ENCODE assay signal across 22 cellular contexts in the genomic region with DNA sequence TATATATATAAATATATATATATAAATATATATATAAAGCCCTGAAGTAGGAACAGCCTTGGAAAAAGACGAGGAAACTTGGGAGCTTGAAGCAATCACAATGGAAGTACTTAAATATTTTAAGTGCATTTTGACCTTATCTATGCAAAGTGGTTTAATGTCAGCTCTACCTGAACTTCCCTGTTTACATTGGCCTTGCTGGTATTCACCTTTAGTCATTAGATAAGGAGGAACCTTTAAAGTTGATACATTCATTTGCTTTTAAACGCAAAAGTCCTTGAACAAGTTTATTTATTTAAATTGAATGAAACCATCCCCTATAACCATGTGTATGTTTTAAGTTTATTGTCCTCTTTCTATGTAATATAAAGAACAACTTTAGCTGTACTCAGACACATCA.
"Had no signal": no experiment of that assay in that cellular context is flagged by ENCODE, and none has a peak within 500 bp of the region (broad histone marks: within the 10 kb centered on the region; RNA-seq: fewer than 3 reads in every experiment).

No MANE protein-coding gene starts in this region.

- H3K27ac Mint-ChIP-seq: IgD-negative memory B cell, T-cell had no signal

- FAIRE-seq: K562 had no signal

- H3K9ac ChIP-seq: SK-N-SH had no signal

- H3K27me3 Mint-ChIP-seq: IgD-negative memory B cell, T-cell had no signal

- H3K27ac ChIP-seq: RWPE1 had no signal

- DNase-seq: MG63, NCI-H1092 treated with DMSO at 0.1 percent for 48 hours, NCI-H1417, NCI-H1436 treated with DMSO at 0.1 percent for 48 hours, NCI-H1694, NCI-H187 treated with DMSO at 0.1 percent for 48 hours, NCI-H2029 treated with DMSO at 0.1 percent for 48 hours, NCI-H2171, NCI-H226, NCI-H446, NCI-H510A, NCI-H524 treated with DMSO at 0.1 percent for 48 hours, NCI-H69, NCI-H774, SHP77, SK-N-SH, SW 1271, T-cell had no signal

- H3K4me3 ChIP-seq: K562, MG63 had no signal

- H3K4me1 Mint-ChIP-seq: T-cell had no signal

- H3K4me3 Mint-ChIP-seq: IgD-negative memory B cell, T-cell had no signal

- H3K9me3 ChIP-seq: SK-N-SH had no signal

- ATAC-seq: K562, Panc1, T-cell had no signal

- H3K27me3 ChIP-seq: MG63 had no signal

- H3K4me2 ChIP-seq: SK-N-SH had no signal

- H3K36me3 ChIP-seq: MG63 had no signal

- H3K36me3 Mint-ChIP-seq: T-cell had no signal
